8 cellular contexts compared by ENCODE assay signal in genomic region chr16:81553814-81554675, GRCh38.
DNase-seq lines count a peak whose midpoint lies in the region; ATAC-seq and TF ChIP-seq lines count a peak whose summit lies in the region.
"Had no signal": no experiment of that assay in that cellular context is flagged by ENCODE, and none has a peak within 500 bp of the region (broad histone marks: within the 10 kb centered on the region; RNA-seq: fewer than 3 reads in every experiment).

No MANE protein-coding gene starts in this region.

- no peak overlapping the region for H4K8ac ChIP-seq in H9 (replicated peaks; ENCODE audit: insufficient read length, low read depth, low read length)

- no peak overlapping the region for H3K9ac ChIP-seq in H9 (ENCODE audit: extremely low read depth, insufficient read length, low read length)

- H3K4ac ChIP-seq in H9 (ENCODE audit: low read depth, low read length) = no peak overlapping the region

- H3K9me3 ChIP-seq in H9 (ENCODE audit: control insufficient read depth, low read depth, low read length) (no peaks in the 10 kb centered on the region), right cardiac atrium (ENCODE audit: control insufficient read depth, low read length) (no peaks in the 10 kb centered on the region)

- H2BK15ac ChIP-seq in H9 (ENCODE audit: low read depth, low read length) = no peak overlapping the region

- no peak overlapping the region for H2AK5ac ChIP-seq in H9 (ENCODE audit: insufficient read length, low read length)

- H2AFZ ChIP-seq in H9 (ENCODE audit: low read length) = no peak overlapping the region

- WGBS in H9 (ENCODE audit: extremely low coverage, insufficient read length, low lambda C conversion rate) = no CpG with 5 or more reads among the region's 10 CpGs
- WGBS in right cardiac atrium = 71% methylated on average over 10 of the region's 10 CpGs

- intact Hi-C loops in right cardiac atrium (cut with DNase I) = no loop called here

- no peak overlapping the region for H4K5ac ChIP-seq in H9 (ENCODE audit: insufficient read length, low read depth, low read length)

- H3K18ac ChIP-seq in H9 (ENCODE audit: insufficient read length, low read depth, low read length) = no peak overlapping the region

- H3K79me1 ChIP-seq in H9 (ENCODE audit: insufficient read depth, low read depth, low read length, poor library complexity, severe bottlenecking) = peaks cover 7% of the 10 kb centered on the region

- H3K27ac Mint-ChIP-seq in H9 = peak overlapping the region in 2 of 3 experiments; percentile 13 to 31; a peak in 3 of 7 replicates
- peak overlapping the region; percentile 23 for H3K27ac Mint-ChIP-seq in T-helper 1 cell treated with Interleukin-12 subunit alpha and Interleukin-12 subunit beta and Interleukin-4 antibody, amounts not matched to agents 30 μg/mL and 1 μg/mL, for 36 hours
- H3K27ac Mint-ChIP-seq in activated CD8-positive, alpha-beta memory T cell treated with anti-CD3 and anti-CD28 coated beads, Interleukin-2, amount 10 ng/mL, durations not matched to agents 7 days and 5 days = no peak overlapping the region

- DNase-seq in H9 (no peak), right cardiac atrium (no peak), iPS-NIHi11 (ENCODE audit: low spot score) (no peak)
- no peak for DNase-seq in activated CD8-positive, alpha-beta memory T cell treated with anti-CD3 and anti-CD28 coated beads, Interleukin-2, amount 10 ng/mL, durations not matched to agents 7 days and 5 days
- DNase-seq: effector CD8-positive, alpha-beta T cell had no signal

- no peak overlapping the region for H2BK12ac ChIP-seq in H9 (ENCODE audit: insufficient read length, low read depth, low read length)

- no peak overlapping the region for H3T11ph ChIP-seq in H9 (ENCODE audit: low read length)

- H3K27me3 ChIP-seq in H9 (ENCODE audit: insufficient read depth, low read length) (no peaks in the 10 kb centered on the region), right cardiac atrium (ENCODE audit: control insufficient read depth, insufficient read depth) (no peaks in the 10 kb centered on the region)

- no peak overlapping the region for H3K27ac ChIP-seq in H9 (ENCODE audit: insufficient read length, low read depth, low read length)
- peak overlapping the region; percentile 1 for H3K27ac ChIP-seq in right cardiac atrium (ENCODE audit: low read length)
- peak overlapping the region in 18 of 21 experiments; percentile 18 to 80 (median 68) for H3K27ac ChIP-seq in skin epidermis

- H3K27me3 Mint-ChIP-seq in H9 (ENCODE audit: low read depth) = no peaks in the 10 kb centered on the region
- H3K27me3 Mint-ChIP-seq in T-helper 1 cell treated with Interleukin-12 subunit alpha and Interleukin-12 subunit beta and Interleukin-4 antibody, amounts not matched to agents 30 μg/mL and 1 μg/mL, for 36 hours (ENCODE audit: low read depth) = no peaks in the 10 kb centered on the region
- H3K27me3 Mint-ChIP-seq in activated CD8-positive, alpha-beta memory T cell treated with anti-CD3 and anti-CD28 coated beads, Interleukin-2, amount 10 ng/mL, durations not matched to agents 7 days and 5 days = no peaks in the 10 kb centered on the region

- peaks cover 8% of the 10 kb centered on the region; the same call in 1 of the 2 replicates for H3K79me2 ChIP-seq in H9 (ENCODE audit: insufficient read depth, low read length)

- no peaks in the 10 kb centered on the region for H3K23me2 ChIP-seq in H9 (ENCODE audit: insufficient read length, low read depth, low read length, poor library complexity, severe bottlenecking)

- no peak overlapping the region for H2BK20ac ChIP-seq in H9 (ENCODE audit: low read depth, low read length, poor library complexity, severe bottlenecking)

- CTCF ChIA-PET in activated CD8-positive, alpha-beta memory T cell treated with anti-CD3 and anti-CD28 coated beads, Interleukin-2, amount 10 ng/mL, durations not matched to agents 7 days and 5 days (lab: Charles Lee) = no interaction called here

- H3K4me2 ChIP-seq in H9 (ENCODE audit: insufficient read depth, insufficient read length, low read length) = no peak overlapping the region

- no peak overlapping the region for H3K23ac ChIP-seq in H9 (ENCODE audit: insufficient read length, low read depth, low read length)

- no peak for TF ChIP-seq CTCF in H9 (conservative IDR thresholded peaks at IDR 0.05)

- H3K36me3 Mint-ChIP-seq in H9 (ENCODE audit: insufficient read depth in 1 of 3, low read depth in 3 of 3) = no peaks in the 10 kb centered on the region; a peak in 3 of 7 replicates
- H3K36me3 Mint-ChIP-seq in T-helper 1 cell treated with Interleukin-12 subunit alpha and Interleukin-12 subunit beta and Interleukin-4 antibody, amounts not matched to agents 30 μg/mL and 1 μg/mL, for 36 hours (ENCODE audit: low read depth) = peaks cover 5% of the 10 kb centered on the region
- H3K36me3 Mint-ChIP-seq in activated CD8-positive, alpha-beta memory T cell treated with anti-CD3 and anti-CD28 coated beads, Interleukin-2, amount 10 ng/mL, durations not matched to agents 7 days and 5 days = no peaks in the 10 kb centered on the region

- H3K14ac ChIP-seq in H9 (ENCODE audit: insufficient read depth, low read length) = no peak overlapping the region

- H3K4me3 Mint-ChIP-seq in H9 = no peak overlapping the region; a peak in 1 of 5 replicates
- no peak overlapping the region for H3K4me3 Mint-ChIP-seq in T-helper 1 cell treated with Interleukin-12 subunit alpha and Interleukin-12 subunit beta and Interleukin-4 antibody, amounts not matched to agents 30 μg/mL and 1 μg/mL, for 36 hours
- no peak overlapping the region for H3K4me3 Mint-ChIP-seq in activated CD8-positive, alpha-beta memory T cell treated with anti-CD3 and anti-CD28 coated beads, Interleukin-2, amount 10 ng/mL, durations not matched to agents 7 days and 5 days

- no peak overlapping the region for H2BK120ac ChIP-seq in H9 (ENCODE audit: low read depth, low read length, poor library complexity, severe bottlenecking)

- ATAC-seq in right cardiac atrium (peak in 1 of 2 donors; percentile 37), GM21825 (IDR thresholded peaks at IDR 0.05; ENCODE audit: unreplicated experiment) (no peak)
- ATAC-seq in activated CD8-positive, alpha-beta memory T cell treated with anti-CD3 and anti-CD28 coated beads, Interleukin-2, amount 10 ng/mL, durations not matched to agents 7 days and 5 days = no peak

- no peaks in the 10 kb centered on the region for H3K9me3 Mint-ChIP-seq in H9
- no peaks in the 10 kb centered on the region for H3K9me3 Mint-ChIP-seq in T-helper 1 cell treated with Interleukin-12 subunit alpha and Interleukin-12 subunit beta and Interleukin-4 antibody, amounts not matched to agents 30 μg/mL and 1 μg/mL, for 36 hours
- no peaks in the 10 kb centered on the region for H3K9me3 Mint-ChIP-seq in activated CD8-positive, alpha-beta memory T cell treated with anti-CD3 and anti-CD28 coated beads, Interleukin-2, amount 10 ng/mL, durations not matched to agents 7 days and 5 days (ENCODE audit: low read depth)

- H4K91ac ChIP-seq in H9 (ENCODE audit: insufficient read length, low read depth, low read length) = no peak overlapping the region

- no peak overlapping the region for H3K4me3 ChIP-seq in right cardiac atrium (ENCODE audit: low read length)
- H3K4me3 ChIP-seq in skin epidermis = no peak overlapping the region

- peaks cover 20 to 26% of the 10 kb centered on the region in 2 experiments for H3K4me1 Mint-ChIP-seq in H9
- peaks cover 30% of the 10 kb centered on the region for H3K4me1 Mint-ChIP-seq in T-helper 1 cell treated with Interleukin-12 subunit alpha and Interleukin-12 subunit beta and Interleukin-4 antibody, amounts not matched to agents 30 μg/mL and 1 μg/mL, for 36 hours (ENCODE audit: low read depth)
- H3K4me1 Mint-ChIP-seq in activated CD8-positive, alpha-beta memory T cell treated with anti-CD3 and anti-CD28 coated beads, Interleukin-2, amount 10 ng/mL, durations not matched to agents 7 days and 5 days = peaks cover 59% of the 10 kb centered on the region

- no peaks in the 10 kb centered on the region for H3K4me1 ChIP-seq in H9 (ENCODE audit: insufficient read depth, low read length)
- peaks cover 38% of the 10 kb centered on the region for H3K4me1 ChIP-seq in right cardiac atrium (ENCODE audit: control insufficient read depth, insufficient read depth, low read length)

- no peak overlapping the region for H3K56ac ChIP-seq in H9 (ENCODE audit: insufficient read length, low read depth, low read length)

- H4K20me1 ChIP-seq in H9 (ENCODE audit: control insufficient read depth, insufficient read depth, insufficient read length) = no peaks in the 10 kb centered on the region

- H2BK5ac ChIP-seq in H9 (ENCODE audit: insufficient read length, low read length) = no peak overlapping the region
